7 cellular contexts compared by ENCODE assay signal in genomic region chrX:154097003-154097596, GRCh38. TPM values are rescaled to one million over a fixed set of nuclear protein-coding genes. Genes with fewer than 3 reads are reported as not detected.
DNase-seq lines count a peak whose midpoint lies in the region; ATAC-seq, FAIRE-seq and TF ChIP-seq lines count a peak whose summit lies in the region.

No MANE protein-coding gene starts in this region.

- H3K4me3 ChIP-seq in keratinocyte (ENCODE audit: control insufficient read depth in 2 of 3, extremely low read depth in 1 of 3, insufficient read depth in 2 of 3, low read depth in 1 of 3, low read length in 3 of 3), result peak overlapping the region; percentile 44 to 78 (median 71)

- H3K27ac ChIP-seq in keratinocyte (ENCODE audit: control insufficient read depth, insufficient read depth, low read length), result peak overlapping the region; percentile 56

- no peaks in the 10 kb centered on the region for H3K36me3 ChIP-seq in keratinocyte (ENCODE audit: control insufficient read depth in 2 of 2, extremely low read depth in 1 of 2, insufficient read depth in 2 of 2, low read length in 2 of 2)

- peak; percentile 85 for DNase-seq in GM13977 (ENCODE audit: low spot score)
- peak; percentile 45 for DNase-seq in NCI-H1694 treated with DMSO at 0.1 percent for 48 hours (lab: John Stamatoyannopoulos, UW)
- peak; percentile 38 for DNase-seq in activated CD4-positive, CD25-positive, alpha-beta regulatory T cell treated with anti-CD3 and anti-CD28 coated beads, Interleukin-2, amount 50 U/mL, for 16 hours (ENCODE audit: low read depth, low spot score)
- peak; percentile 68 for DNase-seq in central memory CD4-positive, alpha-beta T cell
- DNase-seq in keratinocyte (ENCODE audit: low read depth, low spot score), result no peak
- peak; percentile 73 for DNase-seq in stimulated activated CD4-positive, alpha-beta T cell treated with anti-CD3 and anti-CD28 coated beads, Interleukin-15, amount 100 ng/mL, for 24 hours

- H4K20me1 ChIP-seq in keratinocyte (ENCODE audit: control insufficient read depth, extremely low read depth, insufficient read depth, low read length), result peaks cover 14% of the 10 kb centered on the region

- H3K27me3 ChIP-seq in keratinocyte (ENCODE audit: control insufficient read depth, extremely low read depth, insufficient read depth, low read length), result no peaks in the 10 kb centered on the region

- FAIRE-seq in keratinocyte (lab: Jason Lieb, UNC), result no peak

- no peaks in the 10 kb centered on the region for H3K9me3 ChIP-seq in keratinocyte (ENCODE audit: control insufficient read depth, low read depth, low read length)

- H3K9ac ChIP-seq in keratinocyte (ENCODE audit: control insufficient read depth, extremely low read depth, insufficient read depth, low read length), result peak overlapping the region; percentile 75

- in situ Hi-C loops in GM13977 (cut with MboI; ENCODE audit: low pct_unique_long_range_greater_than_20kb, low sequenced_read_pairs, unreplicated experiment), result no loop called here

- peak; percentile 49 for ATAC-seq in HG02759 (IDR thresholded peaks at IDR 0.05; ENCODE audit: unreplicated experiment)

- dilution Hi-C loops in keratinocyte (cut with MboI; ENCODE audit: extremely low pct_ligation_motif_present, low sequenced_read_pairs), result no loop called here

- H3K9me1 ChIP-seq in keratinocyte (ENCODE audit: control insufficient read depth, extremely low read depth, insufficient read depth, low read length), result peaks cover 3% of the 10 kb centered on the region

- peaks cover 15% of the 10 kb centered on the region for H3K4me1 ChIP-seq in keratinocyte (ENCODE audit: control insufficient read depth, extremely low read depth, insufficient read depth, low read length)

- peak overlapping the region; percentile 87 for H3K4me2 ChIP-seq in keratinocyte (ENCODE audit: control insufficient read depth, extremely low read depth, insufficient read depth, low read depth, low read length)

- TF ChIP-seq CTCF in GM13977 (IDR thresholded peaks at IDR 0.05; ENCODE audit: extremely low read depth, insufficient read depth, missing control alignments), result no peak
- no peak for TF ChIP-seq CTCF in keratinocyte (optimal IDR thresholded peaks at IDR 0.05 in 1 of 3, IDR thresholded peaks at IDR 0.05 in 1 of 3, conservative IDR thresholded peaks at IDR 0.05 in 1 of 3; ENCODE audit: extremely low read depth in 1 of 3, insufficient read depth in 2 of 3, low read length in 3 of 3)

- peaks cover 46% of the 10 kb centered on the region for H3K79me2 ChIP-seq in keratinocyte (ENCODE audit: control insufficient read depth, insufficient read depth, low read length)

- no peak overlapping the region for H2AFZ ChIP-seq in keratinocyte (ENCODE audit: control insufficient read depth, low read length)

RNA-seq across cellular contexts. Expression of gene MECP2, which starts 0.4 kb away (rescaled TPM):
- 7.2 to 12.4 TPM (median 9.9 TPM) in 3 replicates for polyA plus RNA-seq in keratinocyte
- 17.5 TPM for polyA plus RNA-seq in keratinocyte (2011; ENCODE audit: low read depth)
- polyA plus RNA-seq in keratinocyte (2011; cell fraction: cytosol; rRNA removed), result 8.8 and 11.0 TPM in 2 replicates
- 13.4 and 15.5 TPM in 2 replicates for polyA plus RNA-seq in keratinocyte (2011; cell fraction: nucleus; rRNA removed)
- polyA plus RNA-seq in keratinocyte (2012; ENCODE audit: low replicate concordance), result 10.2 and 13.1 TPM in 2 replicates
- 8.3 to 18.5 TPM (median 16.6 TPM) in 3 replicates for polyA minus RNA-seq in keratinocyte
- polyA minus RNA-seq in keratinocyte (2011; cell fraction: cytosol; rRNA and poly(A)+ RNA removed), result 3.3 TPM
- 12.3 and 25.1 TPM in 2 replicates for polyA minus RNA-seq in keratinocyte (2011; cell fraction: nucleus; rRNA and poly(A)+ RNA removed)

RNA-seq across cellular contexts. Expression of gene OPN1LW, which starts 46.9 kb away (rescaled TPM):
- polyA plus RNA-seq in keratinocyte, result not detected in 3 replicates
- not detected for polyA plus RNA-seq in keratinocyte (2011; ENCODE audit: low read depth)
- not detected in 2 replicates for polyA plus RNA-seq in keratinocyte (2011; cell fraction: cytosol; rRNA removed)
- not detected in 2 replicates for polyA plus RNA-seq in keratinocyte (2011; cell fraction: nucleus; rRNA removed)
- not detected in 2 replicates for polyA plus RNA-seq in keratinocyte (2012; ENCODE audit: low replicate concordance)
- not detected in 3 replicates for polyA minus RNA-seq in keratinocyte
- not detected for polyA minus RNA-seq in keratinocyte (2011; cell fraction: cytosol; rRNA and poly(A)+ RNA removed)
- not detected in 2 replicates for polyA minus RNA-seq in keratinocyte (2011; cell fraction: nucleus; rRNA and poly(A)+ RNA removed)
